Comparison of ENCODE assay signal across 8 cellular contexts in the genomic region with DNA sequence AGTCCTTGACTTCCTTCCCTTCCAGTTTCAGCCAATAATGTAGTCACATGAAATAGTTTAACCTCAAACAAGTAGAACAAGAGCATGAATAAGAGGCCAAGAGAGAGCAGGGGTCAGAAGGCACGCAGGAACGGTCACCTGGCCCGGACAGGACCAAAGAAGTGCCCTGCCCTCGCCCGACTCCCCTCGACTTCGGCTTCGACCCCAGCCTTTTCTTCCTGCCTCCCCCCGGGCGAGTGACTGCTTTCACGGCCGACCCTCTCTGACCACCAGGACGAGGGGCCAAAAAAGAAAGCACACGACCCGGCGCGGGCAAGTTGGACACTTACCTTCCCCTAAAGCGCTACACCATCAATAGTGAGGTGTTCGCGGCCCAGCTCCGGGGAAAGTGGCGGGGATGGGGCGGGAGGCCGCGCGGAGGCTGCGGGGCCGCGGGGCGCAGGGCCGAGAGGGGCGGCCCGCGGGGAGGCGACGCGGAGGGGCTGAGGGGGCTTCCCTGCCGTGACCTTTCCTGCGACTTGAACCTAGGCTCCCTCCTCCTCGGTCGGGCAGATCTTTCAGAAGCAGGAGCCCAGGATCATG. TPM values are rescaled to one million over a fixed set of nuclear protein-coding genes. Genes with fewer than 3 reads are reported as not detected.
DNase-seq lines count a peak whose midpoint lies in the region; ATAC-seq and TF ChIP-seq lines count a peak whose summit lies in the region.

No MANE protein-coding gene starts in this region.

- peaks cover 50% of the 10 kb centered on the region for H3K79me2 ChIP-seq in GM23338 (replicated peaks; ENCODE audit: insufficient read depth)

- H3K4me1 ChIP-seq in GM23338 (ENCODE audit: insufficient read depth) = peaks cover 29% of the 10 kb centered on the region
- H3K4me1 ChIP-seq in SJCRH30 = peaks cover 19% of the 10 kb centered on the region
- peaks cover 9 to 28% (median 18%) of the 10 kb centered on the region in 3 donors for H3K4me1 ChIP-seq in skeletal muscle tissue (ENCODE audit: control insufficient read depth in 3 of 3, insufficient read depth in 3 of 3, low read length in 3 of 3)

- peak overlapping the region; percentile 86 for H3K4me3 Mint-ChIP-seq in GM23338

- ATAC-seq in GM23338 (peak; percentile 42), HG03378 (IDR thresholded peaks at IDR 0.05; ENCODE audit: unreplicated experiment) (no peak), GM18861 (IDR thresholded peaks at IDR 0.05; ENCODE audit: unreplicated experiment) (no peak)

- H3F3A ChIP-seq in GM23338 (replicated peaks; ENCODE audit: low read depth) = peaks cover 5% of the 10 kb centered on the region

- H3K4me1 Mint-ChIP-seq in GM23338 = peaks cover 41% of the 10 kb centered on the region

- DNase-seq in EH (ENCODE audit: low read depth) (peak; percentile 13), GM23338 (ENCODE audit: low spot score) (peak; percentile 54), SJCRH30 (peak; percentile 21 to 43), astrocyte of the spinal cord (ENCODE audit: low read depth, low spot score) (no peak), iPS-NIHi11 (ENCODE audit: low spot score) (peak; percentile 35)

- peaks cover 4% of the 10 kb centered on the region for H3K27me3 Mint-ChIP-seq in GM23338 (ENCODE audit: insufficient read depth, low read depth, poor library complexity)

- no peaks in the 10 kb centered on the region; the same call in 2 of the 3 replicates for H3K36me3 Mint-ChIP-seq in GM23338 (ENCODE audit: low read depth)

- TF ChIP-seq CTCF in GM23338 (conservative IDR thresholded peaks at IDR 0.05; ENCODE audit: low read depth in 2 of 2) = no peak
- TF ChIP-seq CTCF in astrocyte of the spinal cord (IDR thresholded peaks at IDR 0.05; ENCODE audit: low read depth, low read length) = no peak

- peak overlapping the region; percentile 98 to 99 (median 98) for H3K9ac ChIP-seq in skeletal muscle tissue (ENCODE audit: low read depth in 1 of 3, low read length in 3 of 3)

- H3K4me2 ChIP-seq in GM23338 = peak overlapping the region; percentile 93

- H3K27ac Mint-ChIP-seq in GM23338 = peak overlapping the region; percentile 96

- H3K36me3 ChIP-seq in GM23338 (ENCODE audit: insufficient read depth) = no peaks in the 10 kb centered on the region
- no peaks in the 10 kb centered on the region; the same call in 1 of the 2 replicates for H3K36me3 ChIP-seq in SJCRH30
- H3K36me3 ChIP-seq in skeletal muscle tissue (ENCODE audit: control insufficient read depth in 3 of 3, insufficient read depth in 3 of 3, low read length in 3 of 3) = no peaks in the 10 kb centered on the region

- peak overlapping the region; percentile 35; the same call in 1 of the 2 replicates for H2AFZ ChIP-seq in GM23338

- in situ Hi-C loops in astrocyte of the spinal cord (cut with HindIII; ENCODE audit: low sequenced_read_pairs) = no loop called here

- H3K27me3 ChIP-seq in GM23338 (ENCODE audit: insufficient read depth) (no peaks in the 10 kb centered on the region), SJCRH30 (no peaks in the 10 kb centered on the region), skeletal muscle tissue (ENCODE audit: control insufficient read depth in 3 of 3, insufficient read depth in 3 of 3, low read length in 3 of 3) (no peaks in the 10 kb centered on the region)

- no peaks in the 10 kb centered on the region for H3K9me3 Mint-ChIP-seq in GM23338

- no peaks in the 10 kb centered on the region for H3K9me2 ChIP-seq in GM23338 (ENCODE audit: insufficient read depth)

- H3K4me3 ChIP-seq in GM23338 (peak overlapping the region; percentile 85), SJCRH30 (peak overlapping the region; percentile 90), astrocyte of the spinal cord (ENCODE audit: low read depth, low read length) (peak overlapping the region; percentile 85), skeletal muscle tissue (ENCODE audit: low read length in 3 of 3) (peak overlapping the region; percentile 87 to 90 (median 90))

- H4K20me1 ChIP-seq in GM23338 (replicated peaks; ENCODE audit: insufficient read depth) = 0 out of 2 replicates have a peak, but pooled peaks cover 4% of the 10 kb centered on the region

- H3K27ac ChIP-seq in GM23338 (ENCODE audit: low read depth) = peak overlapping the region; percentile 97
- H3K27ac ChIP-seq in SJCRH30 = peak overlapping the region; percentile 58; the same call in 1 of the 2 replicates
- H3K27ac ChIP-seq in skeletal muscle tissue (ENCODE audit: low read depth, low read length) = peak overlapping the region; percentile 96

- H3K9me3 ChIP-seq in SJCRH30 (replicated peaks) = no peaks in the 10 kb centered on the region
- no peaks in the 10 kb centered on the region for H3K9me3 ChIP-seq in skeletal muscle tissue (ENCODE audit: control insufficient read depth in 3 of 3, low read length in 3 of 3)

TF ChIP-seq in GM23338, 12 proteins besides CTCF, POLR2A, EP300 and RAD21:
- TF ChIP-seq STAT1 (IDR thresholded peaks at IDR 0.05; ENCODE audit: unreplicated experiment) (no peak), POLR2AphosphoS5 (IDR thresholded peaks at IDR 0.05; ENCODE audit: low read depth) (no peak)

RNA-seq across cellular contexts. Expression of a gene that starts 0.5 kb away (rescaled TPM):
- 157 and 170 TPM in 2 replicates for total RNA-seq in GM23338 (2014; rRNA removed; shearing (Covaris generic))
- 148 and 166 TPM in 2 replicates for polyA plus RNA-seq in GM23338 (2016; fragmentation: Nextera tagmentation; extraction: Ambion mirVana)
- 47.4 and 58.6 TPM in 2 replicates for total RNA-seq in SJCRH30 (2014; rRNA removed; shearing (Covaris generic))
- total RNA-seq in skeletal muscle tissue = 212 TPM
